8 cellular contexts compared by ENCODE assay signal in the genomic region with DNA sequence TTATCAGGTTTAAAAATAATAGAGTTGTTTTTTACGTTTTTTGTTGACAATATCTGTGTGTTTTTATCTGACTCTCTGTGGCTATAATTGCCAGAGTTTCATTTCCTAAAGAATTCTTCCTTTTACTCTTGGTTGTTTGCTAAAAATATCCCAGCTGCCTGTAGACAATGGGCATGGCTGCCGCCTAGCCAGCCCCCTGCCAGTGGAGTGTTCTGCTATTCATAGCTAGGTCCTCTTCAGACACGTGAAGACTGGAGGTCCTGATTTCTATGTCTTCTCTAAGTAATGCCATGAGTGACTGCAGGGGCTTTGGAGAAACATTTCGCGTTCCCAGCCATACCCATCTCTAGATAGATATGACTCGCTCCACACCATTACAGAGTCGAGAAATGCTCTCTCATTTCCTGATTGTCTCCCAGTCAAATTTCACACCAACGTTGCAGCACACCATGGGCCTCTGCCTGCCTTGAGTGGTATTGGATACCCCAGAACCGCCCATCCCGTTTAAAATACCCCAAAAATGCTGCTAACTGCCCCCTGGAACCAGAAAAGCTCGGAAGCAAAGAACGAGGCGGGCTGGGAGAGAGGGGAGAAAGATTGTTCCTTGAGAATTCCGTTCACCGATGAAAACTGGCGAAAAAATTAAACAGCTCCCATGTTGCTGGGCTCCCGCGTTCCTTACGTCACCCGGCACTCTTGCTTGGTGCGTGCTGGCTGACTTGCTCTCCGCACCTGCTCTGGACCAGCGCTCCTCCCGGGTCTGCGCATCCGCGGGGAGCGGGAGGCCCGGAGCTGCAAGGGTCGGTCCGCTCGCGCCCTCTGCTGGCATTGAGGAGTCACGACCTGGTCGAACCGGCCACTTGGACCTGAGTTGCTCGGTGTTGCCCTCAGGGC.
DNase-seq lines count a peak whose midpoint lies in the region; ATAC-seq and TF ChIP-seq lines count a peak whose summit lies in the region.

No MANE protein-coding gene starts in this region.

- peak overlapping the region; percentile 43 for H3K4me3 Mint-ChIP-seq in activated T-helper 1 cell treated with anti-CD3 and anti-CD28 coated beads, Interleukin-12 subunit alpha, Interleukin-12 subunit beta, Interleukin-2, Interleukin-4 antibody, amounts not matched to agents 30 ng/mL and 10 ng/mL and 1 ng/mL, durations not matched to agents 14 hours and 24 hours and 36 hours
- peak overlapping the region; percentile 82 for H3K4me3 Mint-ChIP-seq in neural progenitor cell

- peaks cover 6% of the 10 kb centered on the region for H3K4me1 Mint-ChIP-seq in activated T-helper 1 cell treated with anti-CD3 and anti-CD28 coated beads, Interleukin-12 subunit alpha, Interleukin-12 subunit beta, Interleukin-2, Interleukin-4 antibody, amounts not matched to agents 30 ng/mL and 10 ng/mL and 1 ng/mL, durations not matched to agents 14 hours and 24 hours and 36 hours (ENCODE audit: low read depth)
- H3K4me1 Mint-ChIP-seq in neural progenitor cell = peaks cover 20% of the 10 kb centered on the region

- no TSS peak for BruUV-seq in PC-9 (replicated peaks; lab: Mats Ljungman, UMichigan)

- H4K20me1 ChIP-seq in Karpas-422 (ENCODE audit: insufficient read depth, low read depth, low read length) (no peaks in the 10 kb centered on the region), PC-9 (ENCODE audit: insufficient read depth) (no peaks in the 10 kb centered on the region), neural progenitor cell (ENCODE audit: low read depth) (no peaks in the 10 kb centered on the region)

- no peaks in the 10 kb centered on the region for H3K4me1 ChIP-seq in Karpas-422 (ENCODE audit: low read length)
- no peaks in the 10 kb centered on the region for H3K4me1 ChIP-seq in PC-9 (replicated peaks; ENCODE audit: insufficient read depth)
- peaks cover 15% of the 10 kb centered on the region for H3K4me1 ChIP-seq in neural progenitor cell
- H3K4me1 ChIP-seq in stomach smooth muscle (ENCODE audit: control insufficient read depth, insufficient read depth, low read length) = peaks cover 7% of the 10 kb centered on the region

- H3K27me3 Mint-ChIP-seq in activated T-helper 1 cell treated with anti-CD3 and anti-CD28 coated beads, Interleukin-12 subunit alpha, Interleukin-12 subunit beta, Interleukin-2, Interleukin-4 antibody, amounts not matched to agents 30 ng/mL and 10 ng/mL and 1 ng/mL, durations not matched to agents 14 hours and 24 hours and 36 hours (ENCODE audit: insufficient read depth) = peaks cover 14% of the 10 kb centered on the region
- peaks cover 15% of the 10 kb centered on the region for H3K27me3 Mint-ChIP-seq in neural progenitor cell (ENCODE audit: insufficient read depth, low read depth)

- H3F3A ChIP-seq in PC-9 (ENCODE audit: insufficient read depth, low read depth) = no peaks in the 10 kb centered on the region
- no peaks in the 10 kb centered on the region for H3F3A ChIP-seq in neural progenitor cell (ENCODE audit: low read depth)

- POLR2A ChIA-PET in PC-9 (lab: Charles Lee; ENCODE audit: unreplicated experiment) = no interaction called here

- intact Hi-C loops in PC-9 (cut with micrococcal nuclease; ENCODE audit: unreplicated experiment) = loop anchor here (5.0 to 10.0 kb wide), 2 partner anchors 601 to 924 kb away; no protein-coding TSS in a partner anchor
- intact Hi-C loops in activated T-helper 1 cell treated with anti-CD3 and anti-CD28 coated beads, Interleukin-12 subunit alpha, Interleukin-12 subunit beta, Interleukin-2, Interleukin-4 antibody, amounts not matched to agents 30 ng/mL and 10 ng/mL and 1 ng/mL, durations not matched to agents 14 hours and 24 hours and 36 hours (cut with micrococcal nuclease) = loop anchor here (2.0 kb wide), 1 partner anchor 924 kb away; no protein-coding TSS in a partner anchor

- H3K9me2 ChIP-seq in Karpas-422 (replicated peaks; ENCODE audit: insufficient read depth, low read length) (no peaks in the 10 kb centered on the region), PC-9 (ENCODE audit: insufficient read depth) (no peaks in the 10 kb centered on the region)

- CTCF ChIA-PET in PC-9 (lab: Charles Lee) = interaction anchor here (1.1 kb wide), 1 partner anchor 925 kb away, joined by 4 read pairs; no protein-coding TSS in a partner anchor

- peak; percentile 50 for ATAC-seq in GM18508 (IDR thresholded peaks at IDR 0.05; ENCODE audit: insufficient read depth, unreplicated experiment)

- H2AFZ ChIP-seq in Karpas-422 (ENCODE audit: low read length) = no peak overlapping the region
- no peak overlapping the region for H2AFZ ChIP-seq in PC-9
- peak overlapping the region; percentile 92 for H2AFZ ChIP-seq in neural progenitor cell (replicated peaks)

- H3K4me3 ChIP-seq in Karpas-422 (ENCODE audit: low read length) (no peak overlapping the region), PC-9 (no peak overlapping the region), fibroblast of villous mesenchyme (ENCODE audit: low read depth, low read length) (no peak overlapping the region), neural progenitor cell (peak overlapping the region; percentile 38), stomach smooth muscle (ENCODE audit: low read length in 2 of 2) (peak overlapping the region; percentile 36 to 63)

- H3K4me2 ChIP-seq in Karpas-422 (ENCODE audit: low read depth, low read length, poor library complexity, severe bottlenecking) = no peak overlapping the region
- H3K4me2 ChIP-seq in PC-9 = no peak overlapping the region
- peak overlapping the region; percentile 75 for H3K4me2 ChIP-seq in neural progenitor cell

- H3K27me3 ChIP-seq in Karpas-422 (ENCODE audit: low read length) (no peaks in the 10 kb centered on the region), PC-9 (ENCODE audit: insufficient read depth, low read depth) (peaks cover 79% of the 10 kb centered on the region), neural progenitor cell (peaks cover 5% of the 10 kb centered on the region), stomach smooth muscle (ENCODE audit: control insufficient read depth in 1 of 2, insufficient read depth in 2 of 2, low read length in 2 of 2) (peaks cover 3 to 22% of the 10 kb centered on the region in 2 donors)

- no peaks in the 10 kb centered on the region for H3K9me3 Mint-ChIP-seq in activated T-helper 1 cell treated with anti-CD3 and anti-CD28 coated beads, Interleukin-12 subunit alpha, Interleukin-12 subunit beta, Interleukin-2, Interleukin-4 antibody, amounts not matched to agents 30 ng/mL and 10 ng/mL and 1 ng/mL, durations not matched to agents 14 hours and 24 hours and 36 hours
- H3K9me3 Mint-ChIP-seq in neural progenitor cell = no peaks in the 10 kb centered on the region

- no peaks in the 10 kb centered on the region for H3K9me3 ChIP-seq in Karpas-422 (ENCODE audit: low read length)
- H3K9me3 ChIP-seq in PC-9 (ENCODE audit: insufficient read depth, low read depth) = no peaks in the 10 kb centered on the region
- H3K9me3 ChIP-seq in neural progenitor cell (ENCODE audit: low read depth) = no peaks in the 10 kb centered on the region
- no peaks in the 10 kb centered on the region for H3K9me3 ChIP-seq in stomach smooth muscle (ENCODE audit: control insufficient read depth in 2 of 2, low read length in 2 of 2)

- TF ChIP-seq CTCF in 22Rv1 (IDR thresholded peaks at IDR 0.05) (peak; percentile 96), PC-9 (conservative IDR thresholded peaks at IDR 0.05) (peak; percentile 68), fibroblast of villous mesenchyme (IDR thresholded peaks at IDR 0.05; ENCODE audit: insufficient read depth, low read depth, low read length) (peak; percentile 41), neural progenitor cell (IDR thresholded peaks at IDR 0.05) (peak; percentile 94)

- no peak overlapping the region for H3K27ac Mint-ChIP-seq in activated T-helper 1 cell treated with anti-CD3 and anti-CD28 coated beads, Interleukin-12 subunit alpha, Interleukin-12 subunit beta, Interleukin-2, Interleukin-4 antibody, amounts not matched to agents 30 ng/mL and 10 ng/mL and 1 ng/mL, durations not matched to agents 14 hours and 24 hours and 36 hours
- H3K27ac Mint-ChIP-seq in neural progenitor cell = peak overlapping the region; percentile 46

- H3K27ac ChIP-seq in 22Rv1 = no peak overlapping the region
- H3K27ac ChIP-seq in Karpas-422 (ENCODE audit: low read length) = no peak overlapping the region
- no peak overlapping the region for H3K27ac ChIP-seq in PC-9
- no peak overlapping the region for H3K27ac ChIP-seq in neural progenitor cell
- H3K27ac ChIP-seq in stomach smooth muscle (ENCODE audit: low read length) = no peak overlapping the region

- no peaks in the 10 kb centered on the region for H3K36me3 ChIP-seq in Karpas-422 (ENCODE audit: insufficient read depth, low read length)
- no peaks in the 10 kb centered on the region for H3K36me3 ChIP-seq in PC-9 (ENCODE audit: low read depth)
- no peaks in the 10 kb centered on the region for H3K36me3 ChIP-seq in neural progenitor cell
- H3K36me3 ChIP-seq in stomach smooth muscle (ENCODE audit: control insufficient read depth in 2 of 2, insufficient read depth in 2 of 2, low read length in 2 of 2) = no peaks in the 10 kb centered on the region

- DNase-seq in Karpas-422 (peak; percentile 84), PC-9 (peak in 1 of 2 experiments; percentile 45), fibroblast of villous mesenchyme (ENCODE audit: low read depth) (peak; percentile 6), neural progenitor cell (ENCODE audit: low spot score) (peak; percentile 94)
- peak; percentile 38 for DNase-seq in activated T-helper 1 cell treated with anti-CD3 and anti-CD28 coated beads, Interleukin-12 subunit alpha, Interleukin-12 subunit beta, Interleukin-2, Interleukin-4 antibody, amounts not matched to agents 30 ng/mL and 10 ng/mL and 1 ng/mL, durations not matched to agents 14 hours and 24 hours and 36 hours (ENCODE audit: low spot score)

- no peaks in the 10 kb centered on the region for H3K36me3 Mint-ChIP-seq in activated T-helper 1 cell treated with anti-CD3 and anti-CD28 coated beads, Interleukin-12 subunit alpha, Interleukin-12 subunit beta, Interleukin-2, Interleukin-4 antibody, amounts not matched to agents 30 ng/mL and 10 ng/mL and 1 ng/mL, durations not matched to agents 14 hours and 24 hours and 36 hours (ENCODE audit: low read depth)
- H3K36me3 Mint-ChIP-seq in neural progenitor cell = no peaks in the 10 kb centered on the region

- H3K9ac ChIP-seq in Karpas-422 (ENCODE audit: low read length) (no peak overlapping the region), neural progenitor cell (no peak overlapping the region), stomach smooth muscle (ENCODE audit: low read length in 2 of 2) (peak overlapping the region in 1 of 2 donors; percentile 21)

- H3K79me2 ChIP-seq in Karpas-422 (ENCODE audit: low read length) (no peaks in the 10 kb centered on the region), PC-9 (ENCODE audit: low read depth) (no peaks in the 10 kb centered on the region), neural progenitor cell (ENCODE audit: low read depth) (no peaks in the 10 kb centered on the region)

Comparison
In these comparisons a context has a peak if more than half of its experiments do, and no peak if none do; other contexts are left out.
1. CTCF ChIP-seq: peak in every context shown above with its lines; median percentile 96 in 22Rv1; 94 in neural progenitor cell; 68 in PC-9; 41 in fibroblast of villous mesenchyme.
2. H3K4me3 ChIP-seq: peak in neural progenitor cell (single experiment) and stomach smooth muscle (2 of 2); none in Karpas-422 (single experiment), PC-9 (single experiment) and fibroblast of villous mesenchyme (single experiment).